ENCODE assay signal across 19 cellular contexts in the genomic region with DNA sequence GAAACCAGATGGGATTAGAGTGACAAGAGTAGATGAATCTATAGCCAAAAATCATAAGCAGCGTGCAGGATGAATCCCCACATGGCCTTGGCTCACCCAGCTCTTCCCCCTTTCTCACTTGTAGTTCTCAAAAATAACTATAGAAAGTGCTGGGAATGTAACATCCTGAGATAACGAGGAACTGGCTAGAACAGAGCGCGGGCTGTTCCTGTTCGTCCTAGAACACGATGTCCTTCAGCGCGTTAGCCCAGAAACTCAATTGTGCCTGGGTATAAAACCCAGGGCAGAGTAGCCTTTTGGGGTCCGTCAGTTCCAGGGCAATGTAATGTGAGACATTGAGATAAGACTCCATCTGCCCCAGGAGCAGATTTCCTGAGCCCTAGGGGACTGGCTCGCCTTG.
"Had no signal": no experiment of that assay in that cellular context is flagged by ENCODE, and none has a peak within 500 bp of the region (broad histone marks: within the 10 kb centered on the region; RNA-seq: fewer than 3 reads in every experiment).

No MANE protein-coding gene starts in this region.

- H3K9ac ChIP-seq: parathyroid adenoma had no signal

- H3K9me3 ChIP-seq: thoracic aorta, upper lobe of right lung had no signal

- H2AFZ ChIP-seq: parathyroid adenoma had no signal

- H3K27ac ChIP-seq: dorsolateral prefrontal cortex, left lung, lower lobe of right lung, parathyroid adenoma, thoracic aorta, tibial nerve, upper lobe of right lung, uterus had no signal

- H3K79me2 ChIP-seq: parathyroid adenoma had no signal

- H3K36me3 ChIP-seq: left lung, lower lobe of right lung, thoracic aorta, tibial nerve, upper lobe of right lung, uterus had no signal

- DNase-seq: dorsolateral prefrontal cortex; effector CD4-positive, alpha-beta T cell; kidney; left lung; lower lobe of right lung; natural killer cell; occipital lobe; stimulated activated CD4-positive, alpha-beta T cell treated with anti-CD3 and anti-CD28 coated beads, Interleukin-4, amount 100 ng/mL, for 4 hours; stimulated activated naive CD8-positive, alpha-beta T cell treated with anti-CD3 and anti-CD28 coated beads, Interleukin-15, Interleukin-2, amounts not matched to agents 100 U/mL and 50 U/mL, for 24 hours; substantia nigra; upper lobe of right lung had no signal

- H3K27me3 ChIP-seq: left lung, tibial nerve, upper lobe of right lung, uterus had no signal

- H3K4me3 ChIP-seq: dorsolateral prefrontal cortex, left lung, lower lobe of right lung, thoracic aorta, tibial nerve, upper lobe of right lung, uterus had no signal

- H3K4me1 ChIP-seq: left lung, lower lobe of right lung, parathyroid adenoma, tibial nerve, upper lobe of right lung, uterus had no signal

- FAIRE-seq: colon, frontal cortex, kidney had no signal

- ATAC-seq: left lung; lower lobe of right lung; natural killer cell; sciatic nerve; stimulated activated memory B cell treated with anti-CD40 and anti-IgM and Interleukin-4, amounts not matched to agents 10 μg/mL and 1 μg/mL and 100 μg/mL, for 72 hours; stimulated activated naive CD8-positive, alpha-beta T cell treated with anti-CD3 and anti-CD28 coated beads, Interleukin-15, Interleukin-2, amounts not matched to agents 100 U/mL and 50 U/mL, for 24 hours; upper lobe of right lung had no signal
